In the genomic region with DNA sequence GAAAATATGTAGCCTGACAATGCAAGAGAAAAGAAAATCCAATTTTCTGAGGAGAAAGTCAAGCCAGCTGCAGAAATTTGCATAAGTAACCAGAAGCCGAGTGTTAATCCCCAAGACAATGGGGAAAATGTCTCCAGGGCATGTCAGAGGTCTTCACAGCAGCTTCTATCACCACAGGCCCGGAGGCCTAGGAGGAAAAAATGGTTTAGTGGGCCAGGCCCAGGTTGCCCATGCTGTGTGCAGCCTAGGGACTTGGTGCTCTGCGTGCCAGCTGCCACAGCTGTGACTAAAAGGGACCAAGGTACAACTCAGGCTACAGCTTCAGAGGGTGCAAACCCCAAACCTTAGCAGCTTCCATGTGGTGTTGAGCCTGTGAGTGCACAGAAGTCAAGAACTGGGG, we compare ENCODE assay signal across 10 cellular contexts.
"Had no signal": no experiment of that assay in that cellular context is flagged by ENCODE, and none has a peak within 500 bp of the region (broad histone marks: within the 10 kb centered on the region; RNA-seq: fewer than 3 reads in every experiment).

No MANE protein-coding gene starts in this region.

- FAIRE-seq: H1, H54, HepG2 had no signal

- H2AFZ ChIP-seq: GM23338 had no signal

- H3K4me1 Mint-ChIP-seq: GM23338, H9, IgD-negative memory B cell had no signal

- H3K27ac ChIP-seq: HL-60 had no signal

- H3K4me3 ChIP-seq: GM23338 had no signal

- H3K36me3 Mint-ChIP-seq: IgD-negative memory B cell had no signal

- ATAC-seq: GM23338, HepG2 had no signal

- DNase-seq: H9, HCEC 1CT, HFFc6, KG1 had no signal

- H3K4me2 ChIP-seq: GM23338 had no signal

- H3K4me3 Mint-ChIP-seq: GM23338, H9, HFFc6, IgD-negative memory B cell had no signal

- H3K27me3 Mint-ChIP-seq: IgD-negative memory B cell had no signal

- H3K27ac Mint-ChIP-seq: GM23338, H9, HFFc6, IgD-negative memory B cell had no signal
